Comparison of ENCODE assay signal across 8 cellular contexts in genomic region chr11:123653405-123653996, GRCh38. TPM values are rescaled to one million over a fixed set of nuclear protein-coding genes. Genes with fewer than 3 reads are reported as not detected.
DNase-seq lines count a peak whose midpoint lies in the region; ATAC-seq, FAIRE-seq and TF ChIP-seq lines count a peak whose summit lies in the region.

No MANE protein-coding gene starts in this region.

- no peaks in the 10 kb centered on the region for H3K79me2 ChIP-seq in keratinocyte (ENCODE audit: control insufficient read depth, insufficient read depth, low read length)

- DNase-seq in A673 (ENCODE audit: low spot score) (peak; percentile 25), adipocyte (ENCODE audit: low read depth) (no peak), keratinocyte (ENCODE audit: low read depth, low spot score) (no peak), upper lobe of right lung (no peak), occipital lobe (lab: John Stamatoyannopoulos, UW) (no peak), GM19240 (ENCODE audit: insufficient read length, low spot score) (no peak), GM19238 (ENCODE audit: insufficient read length, low spot score) (no peak)

- CTCF ChIA-PET in A673 (lab: Charles Lee), result no interaction called here

- H2AFZ ChIP-seq in keratinocyte (ENCODE audit: control insufficient read depth, low read length), result no peak overlapping the region

- TF ChIP-seq CTCF in A673 (conservative IDR thresholded peaks at IDR 0.05; ENCODE audit: low read depth, low read length) (0 out of 2 replicates have a peak, but pooled peaks have one; percentile 21), keratinocyte (optimal IDR thresholded peaks at IDR 0.05 in 1 of 3, IDR thresholded peaks at IDR 0.05 in 1 of 3, conservative IDR thresholded peaks at IDR 0.05 in 1 of 3; ENCODE audit: extremely low read depth in 1 of 3, insufficient read depth in 2 of 3, low read length in 3 of 3) (no peak), upper lobe of right lung (IDR thresholded peaks at IDR 0.05) (peak; percentile 8)

- H4K20me1 ChIP-seq in keratinocyte (ENCODE audit: control insufficient read depth, extremely low read depth, insufficient read depth, low read length), result no peaks in the 10 kb centered on the region

- BruUV-seq in A673 (replicated peaks; lab: Mats Ljungman, UMichigan), result no TSS peak

- H3K9ac ChIP-seq in adipocyte (ENCODE audit: low read length), result no peak overlapping the region
- no peak overlapping the region for H3K9ac ChIP-seq in keratinocyte (ENCODE audit: control insufficient read depth, extremely low read depth, insufficient read depth, low read length)

- H3K27ac ChIP-seq in A673 (ENCODE audit: low read depth, low read length, poor library complexity, severe bottlenecking) (no peak overlapping the region), keratinocyte (ENCODE audit: control insufficient read depth, insufficient read depth, low read length) (no peak overlapping the region), upper lobe of right lung (no peak overlapping the region)

- FAIRE-seq in keratinocyte (lab: Jason Lieb, UNC), result no peak

- peak overlapping the region; percentile 81 for H3K4me2 ChIP-seq in keratinocyte (ENCODE audit: control insufficient read depth, extremely low read depth, insufficient read depth, low read depth, low read length)

- dilution Hi-C loops in keratinocyte (cut with MboI; ENCODE audit: extremely low pct_ligation_motif_present, low sequenced_read_pairs), result no loop called here

- intact Hi-C loops in A673 (cut with micrococcal nuclease; ENCODE audit: unreplicated experiment), result no loop called here
- intact Hi-C loops in upper lobe of right lung (cut with DNase I), result no loop called here

- H3K36me3 ChIP-seq in A673 (ENCODE audit: insufficient read depth, low read length, poor library complexity, severe bottlenecking) (no peaks in the 10 kb centered on the region), adipocyte (ENCODE audit: control insufficient read depth, insufficient read depth, low read length, severe bottlenecking) (no peaks in the 10 kb centered on the region), keratinocyte (ENCODE audit: control insufficient read depth in 2 of 2, extremely low read depth in 1 of 2, insufficient read depth in 2 of 2, low read length in 2 of 2) (no peaks in the 10 kb centered on the region), upper lobe of right lung (no peaks in the 10 kb centered on the region)

- H3K4me3 ChIP-seq in A673 (ENCODE audit: low read depth, low read length, poor library complexity, severe bottlenecking) (peak overlapping the region; percentile 63), adipocyte (ENCODE audit: low read length) (peak overlapping the region; percentile 84), keratinocyte (ENCODE audit: control insufficient read depth in 2 of 3, extremely low read depth in 1 of 3, insufficient read depth in 2 of 3, low read depth in 1 of 3, low read length in 3 of 3) (peak overlapping the region; percentile 56 to 65 (median 62)), upper lobe of right lung (peak overlapping the region; percentile 58)

- ATAC-seq in GM19438 (IDR thresholded peaks at IDR 0.05; ENCODE audit: low read depth, unreplicated experiment) (peak; percentile 6), upper lobe of right lung (no peak)

- H3K4me1 ChIP-seq in A673 (ENCODE audit: insufficient read depth, low read length, poor library complexity, severe bottlenecking) (peaks cover 15% of the 10 kb centered on the region), adipocyte (ENCODE audit: control insufficient read depth, insufficient read depth, low read length) (peaks cover 5% of the 10 kb centered on the region), keratinocyte (ENCODE audit: control insufficient read depth, extremely low read depth, insufficient read depth, low read length) (no peaks in the 10 kb centered on the region), upper lobe of right lung (peaks cover 14% of the 10 kb centered on the region)

- H3K27me3 ChIP-seq in A673 (replicated peaks; ENCODE audit: insufficient read depth, low read depth, low read length, poor library complexity) (peaks cover 51% of the 10 kb centered on the region), adipocyte (replicated peaks; ENCODE audit: control insufficient read depth, insufficient read depth, low read length) (peaks cover 48% of the 10 kb centered on the region), keratinocyte (ENCODE audit: control insufficient read depth, extremely low read depth, insufficient read depth, low read length) (peaks cover 14% of the 10 kb centered on the region), upper lobe of right lung (peaks cover 56% of the 10 kb centered on the region)

- POLR2A ChIA-PET in A673 (lab: Charles Lee; ENCODE audit: low non-redundant PET), result no interaction called here

- H3K9me3 ChIP-seq in A673 (ENCODE audit: low read depth, low read length, poor library complexity, severe bottlenecking), result no peaks in the 10 kb centered on the region
- H3K9me3 ChIP-seq in adipocyte (ENCODE audit: control insufficient read depth, low read length), result peaks cover 3% of the 10 kb centered on the region
- no peaks in the 10 kb centered on the region for H3K9me3 ChIP-seq in keratinocyte (ENCODE audit: control insufficient read depth, low read depth, low read length)
- no peaks in the 10 kb centered on the region for H3K9me3 ChIP-seq in upper lobe of right lung

- H3K9me1 ChIP-seq in keratinocyte (ENCODE audit: control insufficient read depth, extremely low read depth, insufficient read depth, low read length), result no peaks in the 10 kb centered on the region

RNA-seq across cellular contexts. Expression of gene SCN3B, which starts 0.9 kb away (rescaled TPM):
- total RNA-seq in A673 (2021) (0.13 and 0.31 TPM in 2 replicates), upper lobe of right lung (3.2 TPM), occipital lobe (54.4 TPM)
- 0.08 to 0.19 TPM (median 0.10 TPM) in 3 replicates for polyA plus RNA-seq in keratinocyte
- not detected for polyA plus RNA-seq in keratinocyte (2011; ENCODE audit: low read depth)
- polyA plus RNA-seq in keratinocyte (2011; cell fraction: cytosol; rRNA removed), result 0.13 and 0.21 TPM in 2 replicates
- polyA plus RNA-seq in keratinocyte (2011; cell fraction: nucleus; rRNA removed), result 0.53 and 0.65 TPM in 2 replicates
- polyA plus RNA-seq in keratinocyte (2012; ENCODE audit: low replicate concordance), result 0.08 and 0.09 TPM in 2 replicates
- polyA minus RNA-seq in keratinocyte, result 0.06 to 0.20 TPM (median 0.10 TPM) in 3 replicates
- not detected for polyA minus RNA-seq in keratinocyte (2011; cell fraction: cytosol; rRNA and poly(A)+ RNA removed)
- polyA minus RNA-seq in keratinocyte (2011; cell fraction: nucleus; rRNA and poly(A)+ RNA removed), result 0.42 and 0.47 TPM in 2 replicates

Comparison
In these comparisons a context has a peak if more than half of its experiments do, and no peak if none do; other contexts are left out.
1. CTCF ChIP-seq: peak in A673 (single experiment) and upper lobe of right lung (single experiment); none in keratinocyte (0 of 3).
2. RNA of gene SCN3B, which starts 0.9 kb away (total RNA-seq): 54.4 TPM in occipital lobe (single experiment); 3.2 TPM in upper lobe of right lung (single experiment) and 0.13 to 0.31 TPM in A673; every median in the first group is over 10 times any median in the second.
3. Peak in every context shown above with its lines, with median percentiles within 50 percentile points of each other: H3K4me3 ChIP-seq.